In genomic region chr3:10357095-10357494, GRCh38 we compare ENCODE assay signal across 1 cellular context.
TF ChIP-seq lines count a peak whose summit lies in the region.

No MANE protein-coding gene starts in this region.

TF ChIP-seq in IMR-90, 13 proteins besides CTCF, POLR2A, EP300 and RAD21 (continued from another document):
- no peak for TF ChIP-seq MAFK (IDR thresholded peaks at IDR 0.05; ENCODE audit: low read depth, low read length)
- TF ChIP-seq SMC3 (IDR thresholded peaks at IDR 0.05; ENCODE audit: low read depth, low read length) = no peak
- TF ChIP-seq MXI1 (IDR thresholded peaks at IDR 0.05; ENCODE audit: borderline replicate concordance, low read depth, low read length) = no peak
- TF ChIP-seq USF2 (IDR thresholded peaks at IDR 0.05; ENCODE audit: low read depth, low read length) = no peak
- no peak for TF ChIP-seq FOS (IDR thresholded peaks at IDR 0.05; ENCODE audit: low read depth, low read length)
- no peak for TF ChIP-seq NFE2L2 (IDR thresholded peaks at IDR 0.05; ENCODE audit: low read depth, low read length)
- TF ChIP-seq ELK1 (IDR thresholded peaks at IDR 0.05; ENCODE audit: borderline replicate concordance, low read depth, low read length) = no peak
- TF ChIP-seq BHLHE40 (IDR thresholded peaks at IDR 0.05; ENCODE audit: low read depth, low read length) = no peak
TF ChIP-seq in IMR-90: peak in this region for 0.
